24 cellular contexts compared by ENCODE assay signal in the genomic region with DNA sequence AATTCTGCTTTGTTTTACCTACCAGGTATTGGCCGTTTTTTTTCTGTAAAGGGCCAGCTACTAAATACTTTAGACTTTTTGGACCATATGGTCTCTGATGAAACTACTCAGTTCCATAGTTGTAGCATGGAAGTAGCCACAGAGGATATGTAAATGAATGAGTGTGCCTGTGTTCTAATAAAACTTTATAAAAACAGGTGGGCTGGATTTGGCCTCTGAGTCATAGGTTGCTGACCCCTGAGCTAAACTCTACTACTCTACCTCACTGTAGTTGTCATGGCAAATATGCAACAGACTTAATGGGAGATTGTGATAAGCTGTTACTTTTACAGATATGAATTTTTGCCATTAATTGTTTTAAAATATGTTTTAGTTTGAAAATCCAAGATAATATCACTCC. TPM values are rescaled to one million over a fixed set of nuclear protein-coding genes. Genes with fewer than 3 reads are reported as not detected.
"Had no signal": no experiment of that assay in that cellular context is flagged by ENCODE, and none has a peak within 500 bp of the region (broad histone marks: within the 10 kb centered on the region; RNA-seq: fewer than 3 reads in every experiment).

No MANE protein-coding gene starts in this region.

- FAIRE-seq: astrocyte had no signal

- H3K27me3 ChIP-seq: MG63, SJSA1 had no signal

- DNase-seq: activated CD4-positive, alpha-beta T cell treated with anti-CD3 and anti-CD28 coated beads for 48 hours; activated CD4-positive, alpha-beta T cell treated with anti-CD3 and anti-CD28 coated beads, Interleukin-2, amount 50 U/mL, for 4 hours; activated CD8-positive, alpha-beta memory T cell treated with anti-CD3 and anti-CD28 coated beads, Interleukin-2, amount 50 U/mL, for 48 hours; activated CD8-positive, alpha-beta T cell treated with anti-CD3 and anti-CD28 coated beads, Interleukin-2, amount 10 ng/mL, durations not matched to agents 7 days and 5 days; activated naive CD8-positive, alpha-beta T cell treated with anti-CD3 and anti-CD28 coated beads, Interleukin-2, amount 50 U/mL, for 24 hours; activated T-cell treated with anti-CD3 and anti-CD28 coated beads, Interleukin-2, amount 50 U/mL, for 1 hour; amniotic stem cell; MG63; MV-4-11; NCI-H1105; NCI-H1436; NCI-H1694 treated with DMSO at 0.1 percent for 48 hours; NCI-H2029 treated with DMSO at 0.1 percent for 48 hours; NCI-H446; NCI-H524; RPMI8226 had no signal

- H3K4me3 ChIP-seq: MG63, SJSA1 had no signal

- H3K4me2 ChIP-seq: KMS-11 had no signal

- H3K27ac ChIP-seq: KMS-11, SJSA1 had no signal

- ATAC-seq: activated CD4-positive, CD25-positive, alpha-beta regulatory T cell treated with anti-CD3 and anti-CD28 coated beads, Interleukin-2, amount 50 U/mL, for 24 hours; activated CD8-positive, alpha-beta T cell treated with anti-CD3 and anti-CD28 coated beads, Interleukin-2, amount 10 ng/mL, durations not matched to agents 7 days and 5 days; activated naive CD4-positive, alpha-beta T cell treated with anti-CD3 and anti-CD28 coated beads, Interleukin-2, amount 50 U/mL, for 72 hours; activated naive CD8-positive, alpha-beta T cell treated with anti-CD3 and anti-CD28 coated beads, Interleukin-2, amount 50 U/mL, for 24 hours; Right ventricle myocardium inferior; SK-N-SH treated with all-trans-retinoic acid at 6 μM for 48 hours had no signal

- H3K9ac ChIP-seq: KMS-11 had no signal

RNA-seq across cellular contexts. Expression of a gene that starts 19.7 kb away (rescaled TPM):
- total RNA-seq: OCI-LY7 had no signal
